16 cellular contexts compared by ENCODE assay signal in genomic region chr15:22796079-22796478, GRCh38. TPM values are rescaled to one million over a fixed set of nuclear protein-coding genes. Genes with fewer than 3 reads are reported as not detected.
DNase-seq lines count a peak whose midpoint lies in the region; ATAC-seq and TF ChIP-seq lines count a peak whose summit lies in the region.
"Had no signal": no experiment of that assay in that cellular context is flagged by ENCODE, and none has a peak within 500 bp of the region (broad histone marks: within the 10 kb centered on the region; RNA-seq: fewer than 3 reads in every experiment).

No MANE protein-coding gene starts in this region.

- H3K9me3 ChIP-seq in T-helper 17 cell (ENCODE audit: control insufficient read depth, low read length, poor library complexity, severe bottlenecking) = no peaks in the 10 kb centered on the region
- H3K9me3 ChIP-seq in colonic mucosa = no peaks in the 10 kb centered on the region
- H3K9me3 ChIP-seq: upper lobe of left lung had no signal

- no peak overlapping the region for H3K9ac ChIP-seq in colonic mucosa (ENCODE audit: low read depth in 2 of 2, low read length in 2 of 2)

- no peaks in the 10 kb centered on the region for H3K36me3 ChIP-seq in colonic mucosa
- H3K36me3 ChIP-seq: brain microvascular endothelial cell, upper lobe of left lung had no signal

- no peak overlapping the region for H3K4me3 ChIP-seq in colonic mucosa
- H3K4me3 ChIP-seq: GM23338, SK-N-MC, upper lobe of left lung had no signal

- H3K27ac ChIP-seq in colonic mucosa = no peak overlapping the region
- H3K27ac ChIP-seq: brain microvascular endothelial cell, SK-N-MC, upper lobe of left lung had no signal

- TF ChIP-seq CTCF in colonic mucosa (IDR thresholded peaks at IDR 0.05) = no peak

- peak overlapping the region; percentile 58 for H3K4me3 Mint-ChIP-seq in activated CD8-positive, alpha-beta memory T cell treated with anti-CD3 and anti-CD28 coated beads, Interleukin-2, amount 10 ng/mL, durations not matched to agents 7 days and 5 days
- H3K4me3 Mint-ChIP-seq in T-helper 17 cell (no peak overlapping the region), memory B cell (peak overlapping the region; percentile 71)
- H3K4me3 Mint-ChIP-seq: GM23338 had no signal

- H3K36me3 Mint-ChIP-seq in activated CD8-positive, alpha-beta memory T cell treated with anti-CD3 and anti-CD28 coated beads, Interleukin-2, amount 10 ng/mL, durations not matched to agents 7 days and 5 days = peaks cover 20% of the 10 kb centered on the region
- no peaks in the 10 kb centered on the region for H3K36me3 Mint-ChIP-seq in T-helper 17 cell (ENCODE audit: low read depth)
- peaks cover 4% of the 10 kb centered on the region for H3K36me3 Mint-ChIP-seq in memory B cell

- H3K27me3 Mint-ChIP-seq in activated CD8-positive, alpha-beta memory T cell treated with anti-CD3 and anti-CD28 coated beads, Interleukin-2, amount 10 ng/mL, durations not matched to agents 7 days and 5 days = no peaks in the 10 kb centered on the region
- H3K27me3 Mint-ChIP-seq in T-helper 17 cell (no peaks in the 10 kb centered on the region), memory B cell (no peaks in the 10 kb centered on the region)

- CTCF ChIA-PET in activated CD8-positive, alpha-beta memory T cell treated with anti-CD3 and anti-CD28 coated beads, Interleukin-2, amount 10 ng/mL, durations not matched to agents 7 days and 5 days (lab: Charles Lee) = interaction anchor here (1.0 to 2.1 kb wide), 2 partner anchors 10 to 42 kb away, joined by 3 to 7 read pairs; partner anchors contain the start of genes NIPA1 and NIPA2

- H3K27ac Mint-ChIP-seq in activated CD8-positive, alpha-beta memory T cell treated with anti-CD3 and anti-CD28 coated beads, Interleukin-2, amount 10 ng/mL, durations not matched to agents 7 days and 5 days = peak overlapping the region; percentile 90
- H3K27ac Mint-ChIP-seq in T-helper 17 cell = peak overlapping the region; percentile 95
- H3K27ac Mint-ChIP-seq in memory B cell = peak overlapping the region; percentile 86
- H3K27ac Mint-ChIP-seq: GM23338 had no signal

- no peaks in the 10 kb centered on the region for H3K27me3 ChIP-seq in colonic mucosa
- H3K27me3 ChIP-seq: brain microvascular endothelial cell, upper lobe of left lung had no signal

- H3K9me3 Mint-ChIP-seq in activated CD8-positive, alpha-beta memory T cell treated with anti-CD3 and anti-CD28 coated beads, Interleukin-2, amount 10 ng/mL, durations not matched to agents 7 days and 5 days (ENCODE audit: low read depth) = no peaks in the 10 kb centered on the region
- H3K9me3 Mint-ChIP-seq in memory B cell = no peaks in the 10 kb centered on the region
- H3K9me3 Mint-ChIP-seq: activated naive CD4-positive, alpha-beta T cell treated with anti-CD3 and anti-CD28 coated beads, Interleukin-2, amount 50 U/mL, for 72 hours; CD8-positive, alpha-beta T cell; GM23338 had no signal

- no peak for DNase-seq in activated CD8-positive, alpha-beta memory T cell treated with anti-CD3 and anti-CD28 coated beads, Interleukin-2, amount 10 ng/mL, durations not matched to agents 7 days and 5 days
- DNase-seq in activated CD8-positive, alpha-beta memory T cell treated with anti-CD3 and anti-CD28 coated beads, Interleukin-2, amount 50 U/mL, for 4 hours = no peak
- no peak for DNase-seq in T-helper 17 cell
- no peak for DNase-seq in memory B cell (ENCODE audit: low spot score in 2 of 2)
- DNase-seq in HuH-7.5 (ENCODE audit: low spot score) = no peak
- no peak for DNase-seq in NCI-H1694 (lab: John Stamatoyannopoulos, UW)
- no peak for DNase-seq in colonic mucosa
- DNase-seq: brain microvascular endothelial cell, DMS79 treated with DMSO at 0.1 percent for 48 hours, NCI-H69, upper lobe of left lung had no signal

- intact Hi-C loops in colonic mucosa (cut with DNase I) = no loop called here

- H3K4me1 Mint-ChIP-seq in activated CD8-positive, alpha-beta memory T cell treated with anti-CD3 and anti-CD28 coated beads, Interleukin-2, amount 10 ng/mL, durations not matched to agents 7 days and 5 days = peaks cover 33% of the 10 kb centered on the region
- H3K4me1 Mint-ChIP-seq in T-helper 17 cell (peaks cover 16% of the 10 kb centered on the region), memory B cell (peaks cover 28% of the 10 kb centered on the region)

- no peaks in the 10 kb centered on the region for H3K4me1 ChIP-seq in colonic mucosa
- H3K4me1 ChIP-seq: upper lobe of left lung had no signal

- ATAC-seq in activated CD8-positive, alpha-beta memory T cell treated with anti-CD3 and anti-CD28 coated beads, Interleukin-2, amount 10 ng/mL, durations not matched to agents 7 days and 5 days = no peak
- ATAC-seq in GM18502 (IDR thresholded peaks at IDR 0.05; ENCODE audit: poor library complexity, unreplicated experiment) = peak; percentile 17
- ATAC-seq in T-helper 17 cell = no peak
- ATAC-seq in memory B cell (ENCODE audit: low read depth) = no peak

RNA-seq across cellular contexts. Expression of gene NIPA1, which starts 9.6 kb away (rescaled TPM):
- total RNA-seq in activated CD8-positive, alpha-beta memory T cell treated with anti-CD3 and anti-CD28 coated beads, Interleukin-2, amount 10 ng/mL, durations not matched to agents 7 days and 5 days = 10 to 100 TPM; 20.5 to 26.7 TPM
- total RNA-seq in T-helper 17 cell (10 to 100 TPM; 10.0 to 12.2 TPM), colonic mucosa (10 to 100 TPM; 12.2 to 22.4 TPM)

RNA-seq across cellular contexts. Expression of gene NIPA2, which starts 42.4 kb away (rescaled TPM):
- 10 to 100 TPM; 53.9 to 72.2 TPM for total RNA-seq in activated CD8-positive, alpha-beta memory T cell treated with anti-CD3 and anti-CD28 coated beads, Interleukin-2, amount 10 ng/mL, durations not matched to agents 7 days and 5 days
- total RNA-seq in T-helper 17 cell (10 to 100 TPM; 32.0 to 34.5 TPM), colonic mucosa (10 to 100 TPM; 72.2 to 99.5 TPM)
